Comparison of ENCODE assay signal across 15 cellular contexts in genomic region chr10:76649723-76650127, GRCh38.
DNase-seq lines count a peak whose midpoint lies in the region; ATAC-seq and TF ChIP-seq lines count a peak whose summit lies in the region.
"Had no signal": no experiment of that assay in that cellular context is flagged by ENCODE, and none has a peak within 500 bp of the region (broad histone marks: within the 10 kb centered on the region; RNA-seq: fewer than 3 reads in every experiment).

No MANE protein-coding gene starts in this region.

- H3K36me3 Mint-ChIP-seq in progenitor cell of endocrine pancreas (ENCODE audit: insufficient read depth): no peaks in the 10 kb centered on the region
- H3K36me3 Mint-ChIP-seq: activated naive CD8-positive, alpha-beta T cell treated with anti-CD3 and anti-CD28 coated beads for 36 hours; memory B cell had no signal

- H3K27me3 Mint-ChIP-seq in progenitor cell of endocrine pancreas: peaks cover 6% of the 10 kb centered on the region
- H3K27me3 Mint-ChIP-seq: activated CD4-positive, alpha-beta T cell treated with anti-CD3 and anti-CD28 coated beads, Interleukin-2, amount 10 ng/mL, durations not matched to agents 24 days and 14 days; activated naive CD8-positive, alpha-beta T cell treated with anti-CD3 and anti-CD28 coated beads for 36 hours had no signal

- peaks cover 7% of the 10 kb centered on the region for H3K4me1 Mint-ChIP-seq in progenitor cell of endocrine pancreas (ENCODE audit: low read depth)
- H3K4me1 Mint-ChIP-seq: activated CD4-positive, alpha-beta T cell treated with anti-CD3 and anti-CD28 coated beads, Interleukin-2, amount 10 ng/mL, durations not matched to agents 24 days and 14 days; activated naive CD8-positive, alpha-beta T cell treated with anti-CD3 and anti-CD28 coated beads for 36 hours; memory B cell had no signal

- CTCF ChIA-PET in HEK293T (lab: Yijun Ruan, JAX): no interaction called here

- POLR2A ChIA-PET in HEK293T (lab: Yijun Ruan, JAX): no interaction called here

- H3K4me3 ChIP-seq in fibroblast of villous mesenchyme (ENCODE audit: low read depth, low read length): no peak overlapping the region
- H3K4me3 ChIP-seq: SK-N-MC, skin epidermis had no signal

- peak; percentile 43 for DNase-seq in GM03348 (ENCODE audit: low spot score)
- peak; percentile 47 for DNase-seq in fibroblast of villous mesenchyme (ENCODE audit: low read depth)
- DNase-seq in smooth muscle cell of the brain vasculature (ENCODE audit: low read depth, low spot score): peak; percentile 66
- DNase-seq in islet precursor cell: no peak
- no peak for DNase-seq in progenitor cell of endocrine pancreas (ENCODE audit: low spot score, unreplicated experiment)
- no peak for DNase-seq in HEK293T (ENCODE audit: extremely low spot score)
- DNase-seq: activated CD4-positive, alpha-beta T cell treated with anti-CD3 and anti-CD28 coated beads, Interleukin-2, amount 10 ng/mL, durations not matched to agents 24 days and 14 days; activated naive CD8-positive, alpha-beta T cell treated with anti-CD3 and anti-CD28 coated beads for 36 hours; DMS 273 treated with DMSO at 0.1 percent for 48 hours; stimulated activated CD8-positive, alpha-beta memory T cell treated with anti-CD3 and anti-CD28 coated beads, Interleukin-4, amount 100 ng/mL, for 48 hours had no signal

- no peak overlapping the region for H3K4me3 Mint-ChIP-seq in progenitor cell of endocrine pancreas (ENCODE audit: low read depth)
- H3K4me3 Mint-ChIP-seq: activated CD4-positive, alpha-beta T cell treated with anti-CD3 and anti-CD28 coated beads, Interleukin-2, amount 10 ng/mL, durations not matched to agents 24 days and 14 days; activated naive CD8-positive, alpha-beta T cell treated with anti-CD3 and anti-CD28 coated beads for 36 hours; memory B cell had no signal

- ATAC-seq in SK-N-SH treated with all-trans-retinoic acid at 6 μM for 48 hours (peak; percentile 88), GM18519 (IDR thresholded peaks at IDR 0.05; ENCODE audit: low FRiP score, unreplicated experiment) (no peak)

- H3K27ac Mint-ChIP-seq in progenitor cell of endocrine pancreas: no peak overlapping the region
- H3K27ac Mint-ChIP-seq: activated CD4-positive, alpha-beta T cell treated with anti-CD3 and anti-CD28 coated beads, Interleukin-2, amount 10 ng/mL, durations not matched to agents 24 days and 14 days; activated naive CD8-positive, alpha-beta T cell treated with anti-CD3 and anti-CD28 coated beads for 36 hours; memory B cell had no signal

- no peaks in the 10 kb centered on the region for H3K9me3 Mint-ChIP-seq in progenitor cell of endocrine pancreas (ENCODE audit: low read depth)

- TF ChIP-seq CTCF in fibroblast of villous mesenchyme (IDR thresholded peaks at IDR 0.05; ENCODE audit: insufficient read depth, low read depth, low read length): no peak
- TF ChIP-seq CTCF in progenitor cell of endocrine pancreas (IDR thresholded peaks at IDR 0.05; ENCODE audit: unreplicated experiment): no peak

TF ChIP-seq in SK-N-SH treated with all-trans-retinoic acid at 6 μM for 48 hours, 23 proteins besides CTCF, POLR2A, EP300 and RAD21:
- TF ChIP-seq TOX (CRISPR knock-in tag; IDR thresholded peaks at IDR 0.05; ENCODE audit: borderline replicate concordance): no peak
- TF ChIP-seq OSR1 (CRISPR knock-in tag; IDR thresholded peaks at IDR 0.05): no peak
TF ChIP-seq in SK-N-SH treated with all-trans-retinoic acid at 6 μM for 48 hours: peak in this region for 0.

TF ChIP-seq in HEK293T, 16 proteins besides CTCF, POLR2A, EP300 and RAD21:
- TF ChIP-seq TARDBP (IDR thresholded peaks at IDR 0.05) (no peak), ARNT (IDR thresholded peaks at IDR 0.05) (no peak), ZNF384 (IDR thresholded peaks at IDR 0.05) (no peak), SP1 (IDR thresholded peaks at IDR 0.05) (no peak), FOXA1 (IDR thresholded peaks at IDR 0.05) (no peak), LEF1 (IDR thresholded peaks at IDR 0.05; ENCODE audit: borderline replicate concordance) (no peak), CTBP1 (IDR thresholded peaks at IDR 0.05; ENCODE audit: borderline replicate concordance) (no peak), FOXM1 (IDR thresholded peaks at IDR 0.05; ENCODE audit: borderline replicate concordance) (no peak), SUZ12 (IDR thresholded peaks at IDR 0.05) (no peak), HDGF (IDR thresholded peaks at IDR 0.05; ENCODE audit: borderline replicate concordance) (no peak), BHLHE40 (IDR thresholded peaks at IDR 0.05; ENCODE audit: borderline replicate concordance) (no peak), FOXK2 (IDR thresholded peaks at IDR 0.05) (no peak), NFRKB (IDR thresholded peaks at IDR 0.05) (no peak)
- TF ChIP-seq, protein P1, sequence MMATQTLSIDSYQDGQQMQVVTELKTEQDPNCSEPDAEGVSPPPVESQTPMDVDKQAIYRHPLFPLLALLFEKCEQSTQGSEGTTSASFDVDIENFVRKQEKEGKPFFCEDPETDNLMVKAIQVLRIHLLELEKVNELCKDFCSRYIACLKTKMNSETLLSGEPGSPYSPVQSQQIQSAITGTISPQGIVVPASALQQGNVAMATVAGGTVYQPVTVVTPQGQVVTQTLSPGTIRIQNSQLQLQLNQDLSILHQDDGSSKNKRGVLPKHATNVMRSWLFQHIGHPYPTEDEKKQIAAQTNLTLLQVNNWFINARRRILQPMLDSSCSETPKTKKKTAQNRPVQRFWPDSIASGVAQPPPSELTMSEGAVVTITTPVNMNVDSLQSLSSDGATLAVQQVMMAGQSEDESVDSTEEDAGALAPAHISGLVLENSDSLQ (IDR thresholded peaks at IDR 0.05): no peak
TF ChIP-seq in HEK293T: peak in this region for 0.

Comparison
In these comparisons a context has a peak if more than half of its experiments do, and no peak if none do; other contexts are left out.
1. DNase-seq: peak in GM03348 (single experiment), fibroblast of villous mesenchyme (single experiment) and smooth muscle cell of the brain vasculature (single experiment); none in islet precursor cell (single experiment), progenitor cell of endocrine pancreas (single experiment) and HEK293T (single experiment).